ENCODE assay signal across 8 cellular contexts in the genomic region with DNA sequence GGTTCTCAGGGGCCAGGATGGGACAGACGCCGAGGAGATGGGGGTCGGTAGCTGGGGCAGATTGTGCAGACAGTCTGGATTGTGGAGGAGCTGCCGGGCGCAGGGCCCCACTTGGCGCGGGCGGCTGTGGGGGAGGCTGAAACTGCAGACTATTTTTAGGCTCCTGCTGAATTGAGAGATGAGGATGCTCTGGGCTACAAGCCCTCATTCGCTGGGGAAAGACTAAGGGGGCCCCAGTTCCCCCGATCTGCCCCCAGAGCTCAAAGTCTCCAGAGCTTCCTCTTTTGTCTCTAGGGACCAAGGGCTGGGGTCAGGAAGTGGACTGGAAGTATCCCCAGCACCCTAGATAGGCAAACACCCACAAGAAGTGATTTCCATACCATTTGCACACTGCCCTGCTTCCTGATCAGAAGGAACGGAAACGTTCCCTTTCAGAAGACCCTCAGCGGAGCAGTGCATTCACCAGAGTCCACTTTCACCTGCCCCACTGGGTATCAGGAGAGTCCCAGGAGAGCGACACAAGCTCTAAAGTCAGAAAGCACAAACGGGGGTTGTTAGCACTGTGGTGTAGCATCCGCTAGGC. TPM values are rescaled to one million over a fixed set of nuclear protein-coding genes. Genes with fewer than 3 reads are reported as not detected.
A peak's percentile ranks its signal among the peaks of the same experiment; 100 is the strongest.
DNase-seq lines count a peak whose midpoint lies in the region; ATAC-seq lines count a peak whose summit lies in the region.

No MANE protein-coding gene starts in this region.

- peak overlapping the region; percentile 94 for H3K27ac Mint-ChIP-seq in stimulated activated naive CD8-positive, alpha-beta T cell treated with anti-CD3 and anti-CD28 coated beads, Interleukin-15, Interleukin-2, amounts not matched to agents 100 ng/mL and 50 ng/mL, for 24 hours

- H3K27me3 ChIP-seq in right cardiac atrium (ENCODE audit: control insufficient read depth, insufficient read depth), result no peaks in the 10 kb centered on the region

- WGBS in right cardiac atrium, result 26% methylated on average over 16 of the region's 16 CpGs

- H3K36me3 Mint-ChIP-seq in stimulated activated naive CD8-positive, alpha-beta T cell treated with anti-CD3 and anti-CD28 coated beads, Interleukin-15, Interleukin-2, amounts not matched to agents 100 ng/mL and 50 ng/mL, for 24 hours (ENCODE audit: low read depth), result peaks cover 26% of the 10 kb centered on the region

- peaks cover 98% of the 10 kb centered on the region for H3K4me1 Mint-ChIP-seq in stimulated activated naive CD8-positive, alpha-beta T cell treated with anti-CD3 and anti-CD28 coated beads, Interleukin-15, Interleukin-2, amounts not matched to agents 100 ng/mL and 50 ng/mL, for 24 hours (ENCODE audit: low read depth)

- no peaks in the 10 kb centered on the region for H3K27me3 Mint-ChIP-seq in stimulated activated naive CD8-positive, alpha-beta T cell treated with anti-CD3 and anti-CD28 coated beads, Interleukin-15, Interleukin-2, amounts not matched to agents 100 ng/mL and 50 ng/mL, for 24 hours

- peak in 2 of 3 donors; percentile 37 to 61 for DNase-seq in right cardiac atrium
- no peak for DNase-seq in Right ventricle myocardium superior
- peak; percentile 55 to 62 for DNase-seq in activated T-cell treated with anti-CD3 and anti-CD28 coated beads, Interleukin-2, amount 50 U/mL, for 48 hours
- DNase-seq in LoVo (ENCODE audit: low spot score), result no peak

- H3K4me3 ChIP-seq in right cardiac atrium (ENCODE audit: low read length), result no peak overlapping the region

- H3K27ac ChIP-seq in right cardiac atrium (ENCODE audit: low read length), result no peak overlapping the region

- H3K9me3 Mint-ChIP-seq in stimulated activated naive CD8-positive, alpha-beta T cell treated with anti-CD3 and anti-CD28 coated beads, Interleukin-15, Interleukin-2, amounts not matched to agents 100 ng/mL and 50 ng/mL, for 24 hours, result no peaks in the 10 kb centered on the region

- ATAC-seq in right cardiac atrium (peak in 1 of 2 donors; percentile 21), Right ventricle myocardium superior (ENCODE audit: poor library complexity) (no peak), HG03103 (IDR thresholded peaks at IDR 0.05; ENCODE audit: low read depth, unreplicated experiment) (peak; percentile 27), HG02852 (IDR thresholded peaks at IDR 0.05; ENCODE audit: unreplicated experiment) (no peak), GM19328 (IDR thresholded peaks at IDR 0.05; ENCODE audit: unreplicated experiment) (no peak)

- H3K9me3 ChIP-seq in right cardiac atrium (ENCODE audit: control insufficient read depth, low read length), result no peaks in the 10 kb centered on the region

- no peaks in the 10 kb centered on the region for H3K4me1 ChIP-seq in right cardiac atrium (ENCODE audit: control insufficient read depth, insufficient read depth, low read length)

- H3K4me3 Mint-ChIP-seq in stimulated activated naive CD8-positive, alpha-beta T cell treated with anti-CD3 and anti-CD28 coated beads, Interleukin-15, Interleukin-2, amounts not matched to agents 100 ng/mL and 50 ng/mL, for 24 hours, result peak overlapping the region; percentile 68

- intact Hi-C loops in right cardiac atrium (cut with DNase I), result no loop called here
- intact Hi-C loops in Right ventricle myocardium superior (cut with DNase I), result no loop called here

RNA-seq across cellular contexts. Expression of a gene that starts 29.7 kb away (rescaled TPM):
- total RNA-seq in right cardiac atrium, result 1 to 10 TPM; 1.7 to 3.3 (median 2.2) TPM
- 1.8 TPM for polyA plus RNA-seq in right cardiac atrium
- 1.2 TPM for total RNA-seq in Right ventricle myocardium superior

RNA-seq across cellular contexts. Expression of a gene that starts 36.6 kb away (rescaled TPM):
- total RNA-seq in right cardiac atrium (1 to 10 TPM; 1.1 to 1.7 (median 1.3) TPM), Right ventricle myocardium superior (0.51 TPM)
- polyA plus RNA-seq in right cardiac atrium, result 0.66 TPM

RNA-seq across cellular contexts. Expression of a gene that starts 56.9 kb away (rescaled TPM):
- total RNA-seq in right cardiac atrium (10 to 100 TPM; 35.8 to 59.3 (median 49.8) TPM), Right ventricle myocardium superior (44.6 TPM)
- polyA plus RNA-seq in right cardiac atrium, result 49.0 TPM

Comparison
In these comparisons a context has a peak if more than half of its experiments do, and no peak if none do; other contexts are left out.
1. DNase-seq: peak in right cardiac atrium (2 of 3) and activated T-cell treated with anti-CD3 and anti-CD28 coated beads, Interleukin-2, amount 50 U/mL, for 48 hours (2 of 2); none in Right ventricle myocardium superior (single experiment) and LoVo (single experiment).